In the genomic region with DNA sequence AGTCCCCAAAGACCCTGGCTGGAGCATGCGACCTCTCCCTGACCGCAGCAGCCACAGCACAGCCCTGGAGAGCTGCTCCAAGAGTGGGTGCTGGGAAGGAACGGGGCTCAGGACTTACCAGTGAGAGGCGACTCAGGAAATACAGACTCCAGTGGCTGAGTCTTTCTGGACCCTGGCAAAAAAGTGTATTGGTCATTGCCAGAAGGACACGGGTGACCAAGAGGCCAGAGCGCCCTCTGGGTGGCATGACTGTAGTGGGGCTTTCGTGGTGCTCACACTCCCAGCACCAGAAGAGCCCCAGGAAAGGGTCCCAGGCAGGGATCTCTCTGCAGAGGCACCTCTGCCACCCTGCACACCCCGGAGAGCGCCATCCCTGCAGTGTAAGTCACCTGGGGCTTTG, we compare ENCODE assay signal across 21 cellular contexts. TPM values are rescaled to one million over a fixed set of nuclear protein-coding genes. Genes with fewer than 3 reads are reported as not detected.
"Had no signal": no experiment of that assay in that cellular context is flagged by ENCODE, and none has a peak within 500 bp of the region (broad histone marks: within the 10 kb centered on the region; RNA-seq: fewer than 3 reads in every experiment).

No MANE protein-coding gene starts in this region.

- H3K27ac Mint-ChIP-seq: activated CD4-positive, alpha-beta T cell treated with anti-CD3 and anti-CD28 coated beads, Interleukin-2, amount 10 ng/mL, durations not matched to agents 24 days and 14 days; activated naive CD8-positive, alpha-beta T cell treated with anti-CD3 and anti-CD28 coated beads for 36 hours; activated T-cell treated with anti-CD3 and anti-CD28 coated beads, Interleukin-2, amount 50 U/mL, for 72 hours; stimulated activated memory B cell treated with anti-CD40 and anti-IgM and Interleukin-4, amounts not matched to agents 10 μg/mL and 1 μg/mL and 100 μg/mL, for 72 hours; T-cell had no signal

- ATAC-seq: left lung; right lobe of liver; SK-N-SH treated with all-trans-retinoic acid at 6 μM for 48 hours; stimulated activated memory B cell treated with anti-CD40 and anti-IgM and Interleukin-4, amounts not matched to agents 10 μg/mL and 1 μg/mL and 100 μg/mL, for 72 hours; T-cell had no signal

- H3K9me3 ChIP-seq: left lung, pancreas, right lobe of liver had no signal

- H3K4me3 ChIP-seq: cardiac muscle cell, left lung, pancreas, right lobe of liver had no signal

- H3K36me3 Mint-ChIP-seq: activated naive CD8-positive, alpha-beta T cell treated with anti-CD3 and anti-CD28 coated beads for 36 hours; stimulated activated memory B cell treated with anti-CD40 and anti-IgM and Interleukin-4, amounts not matched to agents 10 μg/mL and 1 μg/mL and 100 μg/mL, for 72 hours; T-cell had no signal

- H3K27me3 ChIP-seq: pancreas had no signal

- H3K27ac ChIP-seq: cardiac muscle cell, left lung, pancreas, right lobe of liver had no signal

- H3K4me3 Mint-ChIP-seq: activated CD4-positive, alpha-beta T cell treated with anti-CD3 and anti-CD28 coated beads, Interleukin-2, amount 10 ng/mL, durations not matched to agents 24 days and 14 days; activated naive CD8-positive, alpha-beta T cell treated with anti-CD3 and anti-CD28 coated beads for 36 hours; activated T-cell treated with anti-CD3 and anti-CD28 coated beads, Interleukin-2, amount 50 U/mL, for 72 hours; neural crest cell; stimulated activated memory B cell treated with anti-CD40 and anti-IgM and Interleukin-4, amounts not matched to agents 10 μg/mL and 1 μg/mL and 100 μg/mL, for 72 hours; T-cell had no signal

- H3K4me1 Mint-ChIP-seq: activated CD4-positive, alpha-beta T cell treated with anti-CD3 and anti-CD28 coated beads, Interleukin-2, amount 10 ng/mL, durations not matched to agents 24 days and 14 days; activated naive CD8-positive, alpha-beta T cell treated with anti-CD3 and anti-CD28 coated beads for 36 hours; stimulated activated memory B cell treated with anti-CD40 and anti-IgM and Interleukin-4, amounts not matched to agents 10 μg/mL and 1 μg/mL and 100 μg/mL, for 72 hours; T-cell had no signal

- H3K36me3 ChIP-seq: cardiac muscle cell, left lung, pancreas, right lobe of liver had no signal

- H3K9me3 Mint-ChIP-seq: activated CD4-positive, alpha-beta T cell treated with anti-CD3 and anti-CD28 coated beads, Interleukin-2, amount 10 ng/mL, durations not matched to agents 24 days and 14 days; activated naive CD8-positive, alpha-beta T cell treated with anti-CD3 and anti-CD28 coated beads for 36 hours; activated T-cell treated with anti-CD3 and anti-CD28 coated beads, Interleukin-2, amount 50 U/mL, for 72 hours; neural crest cell; stimulated activated memory B cell treated with anti-CD40 and anti-IgM and Interleukin-4, amounts not matched to agents 10 μg/mL and 1 μg/mL and 100 μg/mL, for 72 hours; T-cell had no signal

- DNase-seq: activated CD4-positive, alpha-beta T cell treated with anti-CD3 and anti-CD28 coated beads, Interleukin-2, amount 10 ng/mL, durations not matched to agents 24 days and 14 days; activated CD8-positive, alpha-beta memory T cell treated with anti-CD3 and anti-CD28 coated beads, Interleukin-2, amount 50 U/mL, for 4 hours; activated gamma-delta T cell treated with Interleukin-2 at 50 U/mL for 16 hours; activated naive CD8-positive, alpha-beta T cell treated with anti-CD3 and anti-CD28 coated beads for 36 hours; activated T-cell treated with anti-CD3 and anti-CD28 coated beads, Interleukin-2, amount 50 U/mL, for 72 hours; amniotic stem cell; left lung; mammary epithelial cell; stimulated activated CD4-positive, alpha-beta T cell treated with anti-CD3 and anti-CD28 coated beads, Interleukin-4, amount 100 ng/mL, for 4 hours; T-cell had no signal

- H3K4me1 ChIP-seq: pancreas had no signal

RNA-seq across cellular contexts. Expression of gene PRDM16, which starts 8.9 kb away (rescaled TPM):
- total RNA-seq: activated CD4-positive, alpha-beta T cell treated with anti-CD3 and anti-CD28 coated beads, Interleukin-2, amount 10 ng/mL, durations not matched to agents 24 days and 14 days; mammary epithelial cell; myocyte had no signal

RNA-seq across cellular contexts. Expression of gene ACTRT2, which starts 38.8 kb away (rescaled TPM):
- total RNA-seq: activated CD4-positive, alpha-beta T cell treated with anti-CD3 and anti-CD28 coated beads, Interleukin-2, amount 10 ng/mL, durations not matched to agents 24 days and 14 days; activated naive CD8-positive, alpha-beta T cell treated with anti-CD3 and anti-CD28 coated beads for 36 hours; activated T-cell treated with anti-CD3 and anti-CD28 coated beads, Interleukin-2, amount 50 U/mL, for 72 hours; cardiac muscle cell; frontal cortex; kidney epithelial cell; left lung; mammary epithelial cell; myocyte; neural crest cell; pancreas; right lobe of liver; T-cell had no signal
- polyA plus RNA-seq: cardiac muscle cell, esophagus, mammary epithelial cell, pancreas, thymus had no signal
